In genomic region chr14:58258156-58258555, GRCh38 we compare ENCODE assay signal across 27 cellular contexts. TPM values are rescaled to one million over a fixed set of nuclear protein-coding genes. Genes with fewer than 3 reads are reported as not detected.
DNase-seq lines count a peak whose midpoint lies in the region; ATAC-seq and TF ChIP-seq lines count a peak whose summit lies in the region.
"Had no signal": no experiment of that assay in that cellular context is flagged by ENCODE, and none has a peak within 500 bp of the region (broad histone marks: within the 10 kb centered on the region; RNA-seq: fewer than 3 reads in every experiment).

No MANE protein-coding gene starts in this region.

- peaks cover 78% of the 10 kb centered on the region for H3K36me3 ChIP-seq in Karpas-422 (ENCODE audit: insufficient read depth, low read length)
- H3K36me3 ChIP-seq in upper lobe of right lung, result peaks cover 92% of the 10 kb centered on the region
- H3K36me3 ChIP-seq in prostate gland, result peaks cover 3 to 12% of the 10 kb centered on the region in 2 donors

- H3K9me2 ChIP-seq in Karpas-422 (replicated peaks; ENCODE audit: insufficient read depth, low read length), result no peaks in the 10 kb centered on the region

- H3K4me1 ChIP-seq in Karpas-422 (ENCODE audit: low read length) (no peaks in the 10 kb centered on the region), upper lobe of right lung (peaks cover 3% of the 10 kb centered on the region), prostate gland (replicated peaks) (no peaks in the 10 kb centered on the region)
- H3K4me1 ChIP-seq: sigmoid colon, tibial nerve had no signal

- no peak overlapping the region for H2AFZ ChIP-seq in Karpas-422 (ENCODE audit: low read length)
- H2AFZ ChIP-seq: hepatocyte had no signal

- WGBS in prostate gland, result 96% methylated on average over 4 of the region's 4 CpGs

- no peak for TF ChIP-seq POLR2A in prostate gland (IDR thresholded peaks at IDR 0.05)

- peaks cover 13% of the 10 kb centered on the region; the same call in 1 of the 2 replicates for H4K20me1 ChIP-seq in Karpas-422 (ENCODE audit: insufficient read depth, low read depth, low read length)

- H3K4me3 Mint-ChIP-seq in stimulated activated naive CD8-positive, alpha-beta T cell treated with anti-CD3 and anti-CD28 coated beads, Interleukin-15, amount 100 ng/mL, for 72 hours, result no peak overlapping the region
- H3K4me3 Mint-ChIP-seq in chondrocyte (ENCODE audit: unreplicated experiment), result no peak overlapping the region
- H3K4me3 Mint-ChIP-seq: CD14-positive monocyte; effector memory CD8-positive, alpha-beta T cell; nephron had no signal

- no peak overlapping the region for H3K9ac ChIP-seq in Karpas-422 (ENCODE audit: low read length)
- H3K9ac ChIP-seq: KMS-11 had no signal

- TF ChIP-seq CTCF in chondrocyte (IDR thresholded peaks at IDR 0.05) (peak; percentile 34), upper lobe of right lung (IDR thresholded peaks at IDR 0.05) (no peak), prostate gland (IDR thresholded peaks at IDR 0.05) (no peak)

- H3K4me3 ChIP-seq in Karpas-422 (ENCODE audit: low read length) (no peak overlapping the region), upper lobe of right lung (no peak overlapping the region), prostate gland (no peak overlapping the region)
- H3K4me3 ChIP-seq: coronary artery, esophagus muscularis mucosa, hepatocyte, sigmoid colon, SK-N-MC, tibial nerve had no signal

- no peak for DNase-seq in stimulated activated naive CD8-positive, alpha-beta T cell treated with anti-CD3 and anti-CD28 coated beads, Interleukin-15, amount 100 ng/mL, for 72 hours
- no peak for DNase-seq in stimulated activated naive CD8-positive, alpha-beta T cell treated with anti-CD3 and anti-CD28 coated beads, Interleukin-15, Interleukin-2, amounts not matched to agents 100 U/mL and 50 U/mL, for 24 hours
- peak; percentile 60 for DNase-seq in Karpas-422
- no peak for DNase-seq in chondrocyte (ENCODE audit: low spot score)
- no peak for DNase-seq in upper lobe of right lung
- DNase-seq in retina, result no peak
- DNase-seq in prostate gland (ENCODE audit: low spot score), result no peak
- DNase-seq: activated CD4-positive, alpha-beta T cell treated with anti-CD3 and anti-CD28 coated beads, Interleukin-2, amount 50 U/mL, for 1 hour; activated CD8-positive, alpha-beta memory T cell treated with anti-CD3 and anti-CD28 coated beads, Interleukin-2, amount 50 U/mL, for 48 hours; activated effector memory CD4-positive, alpha-beta T cell treated with anti-CD3 and anti-CD28 coated beads, Interleukin-2, amount 50 U/mL, for 16 hours; DMS 273 treated with DMSO at 0.1 percent for 48 hours; effector memory CD8-positive, alpha-beta T cell; midbrain; NCI-H1436; NCI-H2107; NCI-H510A; posterior cingulate gyrus; sigmoid colon had no signal

- H3K4me1 Mint-ChIP-seq in stimulated activated naive CD8-positive, alpha-beta T cell treated with anti-CD3 and anti-CD28 coated beads, Interleukin-15, amount 100 ng/mL, for 72 hours, result no peaks in the 10 kb centered on the region
- no peaks in the 10 kb centered on the region for H3K4me1 Mint-ChIP-seq in chondrocyte (ENCODE audit: low read depth)
- H3K4me1 Mint-ChIP-seq: CD14-positive monocyte, nephron had no signal

- ATAC-seq in stimulated activated naive CD8-positive, alpha-beta T cell treated with anti-CD3 and anti-CD28 coated beads, Interleukin-15, amount 100 ng/mL, for 72 hours, result peak; percentile 49
- ATAC-seq in stimulated activated naive CD8-positive, alpha-beta T cell treated with anti-CD3 and anti-CD28 coated beads, Interleukin-15, Interleukin-2, amounts not matched to agents 100 U/mL and 50 U/mL, for 24 hours, result no peak
- ATAC-seq in upper lobe of right lung, result peak; percentile 89
- ATAC-seq in HG02938 (IDR thresholded peaks at IDR 0.05; ENCODE audit: unreplicated experiment), result no peak
- ATAC-seq: effector memory CD8-positive, alpha-beta T cell had no signal

- no peaks in the 10 kb centered on the region for H3K9me3 Mint-ChIP-seq in stimulated activated naive CD8-positive, alpha-beta T cell treated with anti-CD3 and anti-CD28 coated beads, Interleukin-15, amount 100 ng/mL, for 72 hours
- H3K9me3 Mint-ChIP-seq in chondrocyte (ENCODE audit: low read depth), result no peaks in the 10 kb centered on the region
- H3K9me3 Mint-ChIP-seq: CD14-positive monocyte; effector memory CD8-positive, alpha-beta T cell; nephron had no signal

- intact Hi-C loops in upper lobe of right lung (cut with DNase I), result no loop called here
- intact Hi-C loops in prostate gland (cut with DNase I), result no loop called here

- H3K9me3 ChIP-seq in Karpas-422 (ENCODE audit: low read length) (no peaks in the 10 kb centered on the region), upper lobe of right lung (no peaks in the 10 kb centered on the region), prostate gland (no peaks in the 10 kb centered on the region)
- H3K9me3 ChIP-seq: esophagus muscularis mucosa, sigmoid colon, tibial nerve had no signal

- H3K27ac ChIP-seq in Karpas-422 (ENCODE audit: low read length) (no peak overlapping the region), upper lobe of right lung (peak overlapping the region; percentile 27), prostate gland (no peak overlapping the region)
- H3K27ac ChIP-seq: coronary artery, esophagus muscularis mucosa, hepatocyte, KMS-11, sigmoid colon, SK-N-MC, tibial nerve had no signal

- H3K27me3 ChIP-seq in Karpas-422 (ENCODE audit: low read length), result no peaks in the 10 kb centered on the region
- no peaks in the 10 kb centered on the region for H3K27me3 ChIP-seq in upper lobe of right lung
- no peaks in the 10 kb centered on the region for H3K27me3 ChIP-seq in prostate gland (replicated peaks; ENCODE audit: insufficient read depth)
- H3K27me3 ChIP-seq: esophagus muscularis mucosa, hepatocyte, sigmoid colon, tibial nerve had no signal

- no peaks in the 10 kb centered on the region for H3K27me3 Mint-ChIP-seq in stimulated activated naive CD8-positive, alpha-beta T cell treated with anti-CD3 and anti-CD28 coated beads, Interleukin-15, amount 100 ng/mL, for 72 hours
- H3K27me3 Mint-ChIP-seq in chondrocyte (ENCODE audit: low read depth), result no peaks in the 10 kb centered on the region
- H3K27me3 Mint-ChIP-seq: effector memory CD8-positive, alpha-beta T cell had no signal

- peaks cover 17% of the 10 kb centered on the region for H3K36me3 Mint-ChIP-seq in chondrocyte (ENCODE audit: low read depth)

- no peak overlapping the region for H3K4me2 ChIP-seq in Karpas-422 (ENCODE audit: low read depth, low read length, poor library complexity, severe bottlenecking)
- H3K4me2 ChIP-seq: hepatocyte, KMS-11 had no signal

- H3K79me2 ChIP-seq in Karpas-422 (ENCODE audit: low read length), result peaks cover 81% of the 10 kb centered on the region

- no peak overlapping the region for H3K27ac Mint-ChIP-seq in stimulated activated naive CD8-positive, alpha-beta T cell treated with anti-CD3 and anti-CD28 coated beads, Interleukin-15, amount 100 ng/mL, for 72 hours
- H3K27ac Mint-ChIP-seq in chondrocyte (ENCODE audit: unreplicated experiment), result no peak overlapping the region
- H3K27ac Mint-ChIP-seq: nephron had no signal

RNA-seq across cellular contexts. Expression of gene PSMA3, which starts 13.5 kb away (rescaled TPM):
- 121 and 169 TPM in 2 replicates for total RNA-seq in Karpas-422 (2014; rRNA removed; shearing (Covaris generic); ENCODE audit: low replicate concordance)
- total RNA-seq in chondrocyte, result 132 to 162 TPM (median 136 TPM) in 3 replicates
- total RNA-seq in upper lobe of right lung, result 146 TPM
- 10 to 100 TPM; 76.8 to 93.7 TPM for total RNA-seq in prostate gland

RNA-seq across cellular contexts. Expression of gene ARID4A, which starts 40.2 kb away (rescaled TPM):
- total RNA-seq in Karpas-422 (2014; rRNA removed; shearing (Covaris generic); ENCODE audit: low replicate concordance), result 36.3 and 37.9 TPM in 2 replicates
- total RNA-seq in chondrocyte, result 14.0 to 23.7 TPM (median 19.1 TPM) in 3 replicates
- total RNA-seq in upper lobe of right lung, result 37.0 TPM
- total RNA-seq in prostate gland, result 10 to 100 TPM; 10.0 to 14.8 TPM

RNA-seq across cellular contexts. Expression of gene ACTR10, which starts 58.2 kb away (rescaled TPM):
- 66.7 and 153 TPM in 2 replicates for total RNA-seq in Karpas-422 (2014; rRNA removed; shearing (Covaris generic); ENCODE audit: low replicate concordance)
- total RNA-seq in chondrocyte (92.8 to 98.7 TPM (median 98.6 TPM) in 3 replicates), upper lobe of right lung (61.7 TPM), prostate gland (100 to 1,000 TPM in 1 of 2 donors, 10 to 100 TPM in 1; 63.2 to 105 TPM)

Comparison
In these comparisons a context has a peak if more than half of its experiments do, and no peak if none do; other contexts are left out.
1. ATAC-seq: peak in stimulated activated naive CD8-positive, alpha-beta T cell treated with anti-CD3 and anti-CD28 coated beads, Interleukin-15, amount 100 ng/mL, for 72 hours (single experiment) and upper lobe of right lung (single experiment); none in stimulated activated naive CD8-positive, alpha-beta T cell treated with anti-CD3 and anti-CD28 coated beads, Interleukin-15, Interleukin-2, amounts not matched to agents 100 U/mL and 50 U/mL, for 24 hours (single experiment) and HG02938 (single experiment).